Comparison of ENCODE assay signal across 27 cellular contexts in the genomic region with DNA sequence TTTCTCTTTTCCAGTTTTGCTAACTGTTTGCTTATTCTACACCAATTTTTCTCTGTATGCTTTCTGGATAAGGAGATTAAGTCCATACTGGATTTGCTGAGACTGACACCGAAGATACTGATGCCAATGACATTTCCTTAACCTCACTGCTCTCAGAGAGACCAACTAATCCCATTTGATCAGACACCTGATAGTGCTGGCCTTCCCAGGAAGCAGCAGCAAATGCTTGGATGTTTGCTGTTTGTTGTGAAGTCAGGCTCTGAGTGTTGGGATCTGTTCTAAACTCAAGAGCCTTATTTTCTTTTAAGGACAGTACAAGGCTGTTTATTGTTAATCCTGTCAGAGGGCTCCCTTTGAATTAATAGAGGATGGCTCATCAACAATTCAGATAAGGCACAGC.
"Had no signal": no experiment of that assay in that cellular context is flagged by ENCODE, and none has a peak within 500 bp of the region (broad histone marks: within the 10 kb centered on the region; RNA-seq: fewer than 3 reads in every experiment).

No MANE protein-coding gene starts in this region.

- ATAC-seq: activated CD4-positive, alpha-beta T cell treated with anti-CD3 and anti-CD28 coated beads for 36 hours; activated CD8-positive, alpha-beta T cell treated with anti-CD3 and anti-CD28 coated beads, Interleukin-2, amount 10 ng/mL, durations not matched to agents 7 days and 5 days; activated naive CD4-positive, alpha-beta T cell treated with anti-CD3 and anti-CD28 coated beads, Interleukin-2, amount 50 U/mL, for 72 hours; activated T-cell treated with anti-CD3 and anti-CD28 coated beads, Interleukin-2, amount 50 U/mL, for 72 hours; gastroesophageal sphincter; left colon; lower lobe of right lung; pancreas; sciatic nerve; stimulated activated naive CD8-positive, alpha-beta T cell treated with anti-CD3 and anti-CD28 coated beads, Interleukin-15, Interleukin-2, amounts not matched to agents 100 U/mL and 50 U/mL, for 24 hours had no signal

- H3K4me3 Mint-ChIP-seq: activated CD4-positive, alpha-beta T cell treated with anti-CD3 and anti-CD28 coated beads for 36 hours; activated CD8-positive, alpha-beta T cell treated with anti-CD3 and anti-CD28 coated beads, Interleukin-2, amount 10 ng/mL, durations not matched to agents 7 days and 5 days; activated T-cell treated with anti-CD3 and anti-CD28 coated beads, Interleukin-2, amount 50 U/mL, for 72 hours; naive B cell; T-helper 2 cell treated with Interferon-gamma antibody and Interleukin-4, amounts not matched to agents 5 μg/mL and 100 μg/mL, for 36 hours had no signal

- H3K27me3 Mint-ChIP-seq: activated CD4-positive, alpha-beta T cell treated with anti-CD3 and anti-CD28 coated beads for 36 hours; naive B cell had no signal

- H3K36me3 ChIP-seq: gastroesophageal sphincter, lower lobe of right lung, pancreas, prostate gland, upper lobe of left lung, vagina had no signal

- H3K4me3 ChIP-seq: gastroesophageal sphincter, hepatocyte, lower lobe of right lung, pancreas, prostate gland, skin epidermis, upper lobe of left lung, vagina had no signal

- H3K27ac Mint-ChIP-seq: activated CD4-positive, alpha-beta T cell treated with anti-CD3 and anti-CD28 coated beads for 36 hours; activated CD8-positive, alpha-beta T cell treated with anti-CD3 and anti-CD28 coated beads, Interleukin-2, amount 10 ng/mL, durations not matched to agents 7 days and 5 days; activated naive CD4-positive, alpha-beta T cell treated with anti-CD3 and anti-CD28 coated beads, Interleukin-2, amount 50 U/mL, for 72 hours; activated T-cell treated with anti-CD3 and anti-CD28 coated beads, Interleukin-2, amount 50 U/mL, for 72 hours; T-helper 2 cell treated with Interferon-gamma antibody and Interleukin-4, amounts not matched to agents 5 μg/mL and 100 μg/mL, for 36 hours had no signal

- DNase-seq: activated CD4-positive, alpha-beta T cell treated with anti-CD3 and anti-CD28 coated beads for 36 hours; activated CD4-positive, CD25-positive, alpha-beta regulatory T cell; activated CD8-positive, alpha-beta T cell treated with anti-CD3 and anti-CD28 coated beads, Interleukin-2, amount 10 ng/mL, durations not matched to agents 7 days and 5 days; activated naive CD4-positive, alpha-beta T cell; activated T-cell treated with anti-CD3 and anti-CD28 coated beads for 4 hours; activated T-cell treated with anti-CD3 and anti-CD28 coated beads, Interleukin-2, amount 50 U/mL, for 72 hours; effector memory CD4-positive, alpha-beta T cell; erythroblast; kidney; left colon; lower lobe of right lung; naive B cell; nucleus accumbens; pancreas; retina; stimulated activated CD4-positive, alpha-beta T cell treated with anti-CD3 and anti-CD28 coated beads, Interleukin-12 subunit alpha, Interleukin-12 subunit beta, amount 100 ng/mL, for 4 hours; stimulated activated CD4-positive, alpha-beta T cell treated with anti-CD3 and anti-CD28 coated beads, Interleukin-4, amount 100 ng/mL, for 1 hour; stimulated activated naive CD8-positive, alpha-beta T cell treated with anti-CD3 and anti-CD28 coated beads, Interleukin-15, Interleukin-2, amounts not matched to agents 100 U/mL and 50 U/mL, for 24 hours; upper lobe of left lung had no signal

- H3K27ac ChIP-seq: gastroesophageal sphincter, hepatocyte, lower lobe of right lung, pancreas, prostate gland, skin epidermis, upper lobe of left lung, vagina had no signal

- H3K4me1 Mint-ChIP-seq: activated CD4-positive, alpha-beta T cell treated with anti-CD3 and anti-CD28 coated beads for 36 hours; naive B cell had no signal

- H3K4me1 ChIP-seq: gastroesophageal sphincter, lower lobe of right lung, pancreas, prostate gland, upper lobe of left lung, vagina had no signal

- H3K9me3 Mint-ChIP-seq: activated naive CD4-positive, alpha-beta T cell treated with anti-CD3 and anti-CD28 coated beads, Interleukin-2, amount 50 U/mL, for 72 hours; activated T-cell treated with anti-CD3 and anti-CD28 coated beads, Interleukin-2, amount 50 U/mL, for 72 hours; naive B cell; T-helper 2 cell treated with Interferon-gamma antibody and Interleukin-4, amounts not matched to agents 5 μg/mL and 100 μg/mL, for 36 hours had no signal

- H3K9me3 ChIP-seq: gastroesophageal sphincter, lower lobe of right lung, pancreas, prostate gland, upper lobe of left lung, vagina had no signal

- H3K36me3 Mint-ChIP-seq: activated naive CD4-positive, alpha-beta T cell treated with anti-CD3 and anti-CD28 coated beads, Interleukin-2, amount 50 U/mL, for 72 hours; naive B cell had no signal

- H3K27me3 ChIP-seq: gastroesophageal sphincter, hepatocyte, pancreas, upper lobe of left lung, vagina had no signal
